In genomic region chr11:13720940-13721339, GRCh38 we compare ENCODE assay signal across 29 cellular contexts. TPM values are rescaled to one million over a fixed set of nuclear protein-coding genes. Genes with fewer than 3 reads are reported as not detected.
A peak's percentile ranks its signal among the peaks of the same experiment; 100 is the strongest.
DNase-seq lines count a peak whose midpoint lies in the region; ATAC-seq, FAIRE-seq and TF ChIP-seq lines count a peak whose summit lies in the region.
"Had no signal": no experiment of that assay in that cellular context is flagged by ENCODE, and none has a peak within 500 bp of the region (broad histone marks: within the 10 kb centered on the region; RNA-seq: fewer than 3 reads in every experiment).

No MANE protein-coding gene starts in this region.

- 40% methylated on average over 1 of the region's 1 CpG for WGBS in A549 (ENCODE audit: missing lambda C conversion rate)
- WGBS in testis, 2 donors = 50 to 73% methylated on average over 1 of the region's 1 CpG

- no peak for DNase-seq in A549 (ENCODE audit: low read depth in 1 of 2, low spot score in 1 of 2)
- DNase-seq in HS-5 (ENCODE audit: low read depth) = peak; percentile 10
- peak; percentile 40 for DNase-seq in bronchial epithelial cell (ENCODE audit: low read depth)
- DNase-seq in iris pigment epithelial cell (ENCODE audit: low read depth) = peak; percentile 15
- no peak for DNase-seq in HT-29 (ENCODE audit: low spot score)
- DNase-seq in left lobe of liver (ENCODE audit: low spot score) = no peak
- no peak for DNase-seq in NCI-H345 treated with DMSO at 0.1 percent for 48 hours (lab: John Stamatoyannopoulos, UW; ENCODE audit: unreplicated experiment)
- no peak for DNase-seq in testis
- DNase-seq: activated CD4-positive, alpha-beta T cell treated with anti-CD3 and anti-CD28 coated beads, Interleukin-2, amount 50 U/mL, for 1 hour; activated CD8-positive, alpha-beta memory T cell treated with anti-CD3 and anti-CD28 coated beads, Interleukin-2, amount 10 ng/mL, durations not matched to agents 7 days and 5 days; amygdala; CD8-positive, alpha-beta T cell; DMS153; islet precursor cell; natural killer cell; NCI-H1436 treated with DMSO at 0.1 percent for 48 hours; NCI-H446 treated with DMSO at 0.1 percent for 48 hours; OCI-M1; Right ventricle myocardium superior; stimulated activated CD4-positive, alpha-beta T cell treated with anti-CD3 and anti-CD28 coated beads, Interleukin-1b, Interleukin-23, amount 100 ng/mL, for 48 hours; stimulated activated CD8-positive, alpha-beta memory T cell treated with anti-CD3 and anti-CD28 coated beads, Interleukin-4, amount 100 ng/mL, for 48 hours; stimulated activated naive CD8-positive, alpha-beta T cell treated with anti-CD3 and anti-CD28 coated beads, Interleukin-15, amount 100 ng/mL, for 72 hours; SW 1271; T-helper 9 cell had no signal

- H3K4me2 ChIP-seq in A549 = no peak overlapping the region
- H3K4me2 ChIP-seq: KMS-11, smooth muscle cell had no signal

- no peak for FAIRE-seq in A549 (lab: Jason Lieb, UNC)
- no peak for FAIRE-seq in bronchial epithelial cell (lab: Jason Lieb, UNC)

- H3K27me3 ChIP-seq in bronchial epithelial cell (ENCODE audit: control insufficient read depth, insufficient read depth, low read length) = no peaks in the 10 kb centered on the region
- H3K27me3 ChIP-seq in testis = no peaks in the 10 kb centered on the region
- H3K27me3 ChIP-seq: tibial nerve had no signal

- TF ChIP-seq CTCF in A549 (IDR thresholded peaks at IDR 0.05) (no peak), bronchial epithelial cell (IDR thresholded peaks at IDR 0.05; ENCODE audit: insufficient read depth, low read length, severe bottlenecking) (no peak), testis (IDR thresholded peaks at IDR 0.05) (no peak)

- POLR2A ChIA-PET in A549 (lab: Yijun Ruan, JAX) = no interaction called here

- H3K9me3 ChIP-seq in A549 (no peaks in the 10 kb centered on the region), testis (no peaks in the 10 kb centered on the region)
- H3K9me3 ChIP-seq: tibial nerve had no signal

- CTCF ChIA-PET in A549 (lab: Yijun Ruan, JAX) = interaction anchor here (1.4 kb wide), 1 partner anchor 26 kb away, joined by 4 read pairs; no protein-coding TSS in a partner anchor

- no peak overlapping the region for H3K27ac ChIP-seq in A549
- no peak overlapping the region for H3K27ac ChIP-seq in testis
- H3K27ac ChIP-seq: coronary artery, KMS-11 had no signal

- ATAC-seq in A549 (no peak), left lobe of liver (no peak)
- ATAC-seq: activated CD8-positive, alpha-beta memory T cell treated with anti-CD3 and anti-CD28 coated beads, Interleukin-2, amount 10 ng/mL, durations not matched to agents 7 days and 5 days; CD8-positive, alpha-beta T cell; HCT116; natural killer cell; stimulated activated naive CD8-positive, alpha-beta T cell treated with anti-CD3 and anti-CD28 coated beads, Interleukin-15, amount 100 ng/mL, for 72 hours had no signal

- H3K4me1 ChIP-seq in A549 (no peaks in the 10 kb centered on the region), testis (no peaks in the 10 kb centered on the region)

- intact Hi-C loops in testis (cut with DNase I; ENCODE audit: low total_unique reads) = no loop called here

- TF ChIP-seq EP300 in A549 (IDR thresholded peaks at IDR 0.05) = no peak

- peaks cover 5% of the 10 kb centered on the region for H3K36me3 ChIP-seq in bronchial epithelial cell (ENCODE audit: control insufficient read depth, insufficient read depth, low read length)
- H3K36me3 ChIP-seq in testis (ENCODE audit: low read depth, missing control alignments) = no peaks in the 10 kb centered on the region

- H3K4me3 ChIP-seq in A549 (no peak overlapping the region), bronchial epithelial cell (ENCODE audit: low read depth, low read length) (no peak overlapping the region), testis (no peak overlapping the region)
- H3K4me3 ChIP-seq: coronary artery, smooth muscle cell, tibial nerve had no signal

- TF ChIP-seq RAD21 in A549 (conservative IDR thresholded peaks at IDR 0.05 in 1 of 2, IDR thresholded peaks at IDR 0.05 in 1 of 2) = no peak

- no peak for TF ChIP-seq POLR2A in A549 (IDR thresholded peaks at IDR 0.05; ENCODE audit: low read length)
- no peak for TF ChIP-seq POLR2A in testis (IDR thresholded peaks at IDR 0.05)

TF ChIP-seq in A549, 52 proteins besides CTCF, POLR2A, EP300 and RAD21:
- TF ChIP-seq RARB (CRISPR knock-in tag; IDR thresholded peaks at IDR 0.05) (no peak), FOSL2 (IDR thresholded peaks at IDR 0.05) (no peak), FOSL2 (CRISPR knock-in tag; IDR thresholded peaks at IDR 0.05) (peak; percentile 14; the same call in 1 of the 2 replicates)
TF ChIP-seq in A549: peak in this region for 1.

RNA-seq across cellular contexts. Expression of gene FAR1, which starts 52.5 kb away (rescaled TPM):
- polyA plus RNA-seq in A549 (2011; rRNA removed) (111 and 119 TPM in 2 replicates), A549 (2017; fragmentation: RNase III; extraction: RNeasy Plus Mini Kit Qiagen cat#74134 plus additional on column Dnase treatment) (41.8 to 44.3 TPM (median 42.2 TPM) in 3 replicates), testis (ENCODE audit: insufficient read depth, low read depth, low replicate concordance) (33.8 TPM)
- 33.2 and 34.9 TPM in 2 replicates for polyA plus RNA-seq in A549 (2012; cell fraction: cytosol; rRNA removed)
- polyA plus RNA-seq in A549 (2012; cell fraction: nucleus; rRNA removed) = 16.0 and 18.1 TPM in 2 replicates
- polyA minus RNA-seq in A549 (2011; rRNA and poly(A)+ RNA removed) = 50.3 and 51.3 TPM in 2 replicates
- total RNA-seq in bronchial epithelial cell (78.7 and 90.5 TPM in 2 replicates), left lobe of liver (2.8 TPM), testis (10 to 100 TPM; 52.9 to 65.6 TPM)
- total RNA-seq in HT-29 (2014; rRNA removed; shearing (Covaris generic)) = 25.9 and 34.4 TPM in 2 replicates

Comparison
In these comparisons a context has a peak if more than half of its experiments do, and no peak if none do; other contexts are left out.
1. DNase-seq: peak in HS-5 (single experiment), bronchial epithelial cell (single experiment) and iris pigment epithelial cell (single experiment); none in A549 (0 of 2), HT-29 (single experiment), left lobe of liver (single experiment), NCI-H345 treated with DMSO at 0.1 percent for 48 hours (single experiment) and testis (single experiment).